Comparison of ENCODE assay signal across 8 cellular contexts in genomic region chr10:91162050-91162494, GRCh38. TPM values are rescaled to one million over a fixed set of nuclear protein-coding genes. Genes with fewer than 3 reads are reported as not detected.
DNase-seq lines count a peak whose midpoint lies in the region; ATAC-seq and TF ChIP-seq lines count a peak whose summit lies in the region.

No MANE protein-coding gene starts in this region.

- peak overlapping the region; percentile 69 to 74 for H3K4me3 ChIP-seq in foreskin fibroblast (ENCODE audit: low read depth in 1 of 2, low read length in 2 of 2)

- no peaks in the 10 kb centered on the region for H3K9me3 Mint-ChIP-seq in activated CD4-positive, alpha-beta T cell treated with anti-CD3 and anti-CD28 coated beads, Interleukin-2, amount 10 ng/mL, durations not matched to agents 7 days and 5 days

- TF ChIP-seq CTCF in foreskin fibroblast (IDR thresholded peaks at IDR 0.05; ENCODE audit: low read depth, low read length) = no peak

- H3K4me1 Mint-ChIP-seq in activated CD4-positive, alpha-beta T cell treated with anti-CD3 and anti-CD28 coated beads, Interleukin-2, amount 10 ng/mL, durations not matched to agents 7 days and 5 days = peaks cover 38% of the 10 kb centered on the region

- peak overlapping the region; percentile 87 for H3K27ac Mint-ChIP-seq in activated CD4-positive, alpha-beta T cell treated with anti-CD3 and anti-CD28 coated beads, Interleukin-2, amount 10 ng/mL, durations not matched to agents 7 days and 5 days

- no peaks in the 10 kb centered on the region for H3K36me3 Mint-ChIP-seq in activated CD4-positive, alpha-beta T cell treated with anti-CD3 and anti-CD28 coated beads, Interleukin-2, amount 10 ng/mL, durations not matched to agents 7 days and 5 days (ENCODE audit: low read depth)

- H3K4me3 Mint-ChIP-seq in activated CD4-positive, alpha-beta T cell treated with anti-CD3 and anti-CD28 coated beads, Interleukin-2, amount 10 ng/mL, durations not matched to agents 7 days and 5 days = peak overlapping the region; percentile 76

- POLR2A ChIA-PET in activated CD4-positive, alpha-beta T cell treated with anti-CD3 and anti-CD28 coated beads, Interleukin-2, amount 10 ng/mL, durations not matched to agents 7 days and 5 days (lab: Charles Lee) = interaction anchor here (0.6 kb wide), 1 partner anchor 14 kb away, joined by 3 read pairs; no protein-coding TSS in a partner anchor

- CTCF ChIA-PET in activated CD4-positive, alpha-beta T cell treated with anti-CD3 and anti-CD28 coated beads, Interleukin-2, amount 10 ng/mL, durations not matched to agents 7 days and 5 days (lab: Charles Lee) = interaction anchor here (0.6 to 1.7 kb wide), 5 partner anchors 9 to 1851 kb away, joined by 3 read pairs; no protein-coding TSS in a partner anchor

- no peaks in the 10 kb centered on the region for H3K27me3 Mint-ChIP-seq in activated CD4-positive, alpha-beta T cell treated with anti-CD3 and anti-CD28 coated beads, Interleukin-2, amount 10 ng/mL, durations not matched to agents 7 days and 5 days

- ATAC-seq in HG02973 (IDR thresholded peaks at IDR 0.05; ENCODE audit: unreplicated experiment) = no peak

- DNase-seq in ACHN = peak; percentile 45
- DNase-seq in HCEC 1CT = peak; percentile 43
- no peak for DNase-seq in activated CD4-positive, alpha-beta T cell treated with anti-CD3 and anti-CD28 coated beads, Interleukin-2, amount 10 ng/mL, durations not matched to agents 7 days and 5 days
- peak; percentile 38 to 71 for DNase-seq in foreskin fibroblast
- peak; percentile 50 for DNase-seq in pons (ENCODE audit: low spot score)
- no peak for DNase-seq in iPS-NIHi7 (ENCODE audit: extremely low spot score)
- no peak for DNase-seq in NCI-H2196 treated with DMSO at 0.1 percent for 48 hours (lab: John Stamatoyannopoulos, UW; ENCODE audit: unreplicated experiment)

- in situ Hi-C loops in ACHN (cut with HindIII; ENCODE audit: low pct_ligation_motif_present, low pct_unique_long_range_greater_than_20kb, low sequenced_read_pairs) = no loop called here

RNA-seq across cellular contexts. Expression of gene PCGF5, which starts 58.4 kb away (rescaled TPM):
- total RNA-seq in activated CD4-positive, alpha-beta T cell treated with anti-CD3 and anti-CD28 coated beads, Interleukin-2, amount 10 ng/mL, durations not matched to agents 7 days and 5 days = 10 to 100 TPM; 49.3 to 62.0 TPM

Comparison
In these comparisons a context has a peak if more than half of its experiments do, and no peak if none do; other contexts are left out.
1. DNase-seq: peak in ACHN (single experiment), HCEC 1CT (single experiment), foreskin fibroblast (2 of 2) and pons (single experiment); none in activated CD4-positive, alpha-beta T cell treated with anti-CD3 and anti-CD28 coated beads, Interleukin-2, amount 10 ng/mL, durations not matched to agents 7 days and 5 days (single experiment), iPS-NIHi7 (single experiment) and NCI-H2196 treated with DMSO at 0.1 percent for 48 hours (single experiment).